8 cellular contexts compared by ENCODE assay signal in the genomic region with DNA sequence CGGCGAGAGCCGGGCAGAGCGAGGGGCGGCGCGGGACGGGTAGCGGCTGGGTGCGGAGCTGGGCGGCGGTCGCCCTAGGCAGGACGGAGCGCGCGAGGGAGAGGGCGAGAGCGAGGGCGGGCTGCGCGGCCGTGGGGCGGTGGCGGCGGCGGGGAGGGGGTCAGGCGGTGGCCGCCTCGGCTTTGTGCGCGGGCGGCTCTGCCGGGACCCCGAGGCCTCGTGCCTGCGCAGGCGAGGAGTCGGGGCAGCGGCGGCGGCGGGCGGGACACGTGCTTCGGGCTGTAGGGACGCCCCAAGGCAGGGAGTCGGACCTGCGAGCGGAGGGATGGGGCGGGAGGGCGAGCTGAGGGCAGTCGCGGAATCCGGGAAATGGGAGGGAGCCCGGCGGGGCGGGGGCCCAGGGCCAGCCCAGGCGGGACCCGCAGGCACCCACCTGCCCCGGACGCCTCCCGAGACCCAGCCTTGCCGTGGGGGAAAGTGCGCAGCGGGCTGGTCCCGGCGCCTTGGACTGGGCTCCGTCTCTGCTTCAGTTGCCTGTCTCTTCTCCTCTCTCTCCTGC. TPM values are rescaled to one million over a fixed set of nuclear protein-coding genes. Genes with fewer than 3 reads are reported as not detected.
DNase-seq lines count a peak whose midpoint lies in the region; ATAC-seq and TF ChIP-seq lines count a peak whose summit lies in the region.

No MANE protein-coding gene starts in this region.

- peak overlapping the region; percentile 87 to 93 for H3K9ac ChIP-seq in stomach smooth muscle (ENCODE audit: low read length in 2 of 2)

- H3K4me3 ChIP-seq in cardiac fibroblast (replicated peaks in 1 of 2; ENCODE audit: low read depth in 2 of 2, low read length in 2 of 2), result peak overlapping the region; percentile 43 to 59
- peak overlapping the region; percentile 62 to 79 for H3K4me3 ChIP-seq in stomach smooth muscle (ENCODE audit: low read length in 2 of 2)

- no peak for TF ChIP-seq CTCF in cardiac fibroblast (IDR thresholded peaks at IDR 0.05; ENCODE audit: low read depth, low read length)

- DNase-seq in D341Med (ENCODE audit: low spot score) (peak; percentile 82), cardiac fibroblast (ENCODE audit: low read depth in 2 of 2) (peak; percentile 30 to 47), left colon (peak; percentile 13 to 27), NCI-H2171 treated with DMSO at 0.1 percent for 48 hours (lab: John Stamatoyannopoulos, UW) (no peak)

- H3K4me1 ChIP-seq in stomach smooth muscle (ENCODE audit: control insufficient read depth, insufficient read depth, low read length), result no peaks in the 10 kb centered on the region

- no peaks in the 10 kb centered on the region for H3K9me3 ChIP-seq in stomach smooth muscle (ENCODE audit: control insufficient read depth in 2 of 2, low read length in 2 of 2)

- H3K27ac ChIP-seq in stomach smooth muscle (ENCODE audit: low read length), result peak overlapping the region; percentile 75

- ATAC-seq in left colon (peak; percentile 52), GM18870 (IDR thresholded peaks at IDR 0.05; ENCODE audit: unreplicated experiment) (no peak), GM21619 (IDR thresholded peaks at IDR 0.05; ENCODE audit: unreplicated experiment) (no peak)

- no peak for TF ChIP-seq EP300 in Ishikawa (IDR thresholded peaks at IDR 0.05; ENCODE audit: borderline replicate concordance)

- H3K27me3 ChIP-seq in stomach smooth muscle (ENCODE audit: control insufficient read depth in 1 of 2, insufficient read depth in 2 of 2, low read length in 2 of 2), result peaks cover 0 to 2% of the 10 kb centered on the region in 2 donors

- intact Hi-C loops in left colon (cut with DNase I, micrococcal nuclease), result no loop called here

- H3K36me3 ChIP-seq in stomach smooth muscle (ENCODE audit: control insufficient read depth in 2 of 2, insufficient read depth in 2 of 2, low read length in 2 of 2), result no peaks in the 10 kb centered on the region

- no peak for TF ChIP-seq RAD21 in Ishikawa (IDR thresholded peaks at IDR 0.05; ENCODE audit: low read depth)

TF ChIP-seq in Ishikawa, 13 proteins besides CTCF, POLR2A, EP300 and RAD21:
- TF ChIP-seq ZBTB7A (IDR thresholded peaks at IDR 0.05; ENCODE audit: low read depth) (0 out of 2 replicates have a peak, but pooled peaks have one; percentile 33), FOXM1 (IDR thresholded peaks at IDR 0.05; ENCODE audit: borderline replicate concordance, low read depth) (no peak), CREB1 (IDR thresholded peaks at IDR 0.05; ENCODE audit: low read depth) (no peak), CEBPB (IDR thresholded peaks at IDR 0.05) (no peak), TAF1 (IDR thresholded peaks at IDR 0.05; ENCODE audit: low read depth) (peak; percentile 24; the same call in 1 of the 2 replicates), NFIC (IDR thresholded peaks at IDR 0.05) (no peak), TEAD4 (IDR thresholded peaks at IDR 0.05) (no peak), TCF12 (IDR thresholded peaks at IDR 0.05; ENCODE audit: low read depth) (no peak), YY1 (IDR thresholded peaks at IDR 0.05; ENCODE audit: low read depth) (no peak), EGR1 (IDR thresholded peaks at IDR 0.05) (no peak)
- TF ChIP-seq, protein P1, sequence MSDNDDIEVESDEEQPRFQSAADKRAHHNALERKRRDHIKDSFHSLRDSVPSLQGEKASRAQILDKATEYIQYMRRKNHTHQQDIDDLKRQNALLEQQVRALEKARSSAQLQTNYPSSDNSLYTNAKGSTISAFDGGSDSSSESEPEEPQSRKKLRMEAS (IDR thresholded peaks at IDR 0.05), result peak; percentile 95
- TF ChIP-seq, protein P2, sequence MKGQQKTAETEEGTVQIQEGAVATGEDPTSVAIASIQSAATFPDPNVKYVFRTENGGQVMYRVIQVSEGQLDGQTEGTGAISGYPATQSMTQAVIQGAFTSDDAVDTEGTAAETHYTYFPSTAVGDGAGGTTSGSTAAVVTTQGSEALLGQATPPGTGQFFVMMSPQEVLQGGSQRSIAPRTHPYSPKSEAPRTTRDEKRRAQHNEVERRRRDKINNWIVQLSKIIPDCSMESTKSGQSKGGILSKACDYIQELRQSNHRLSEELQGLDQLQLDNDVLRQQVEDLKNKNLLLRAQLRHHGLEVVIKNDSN (IDR thresholded peaks at IDR 0.05), result peak; percentile 60; the same call in 1 of the 2 replicates
- TF ChIP-seq, protein P3, sequence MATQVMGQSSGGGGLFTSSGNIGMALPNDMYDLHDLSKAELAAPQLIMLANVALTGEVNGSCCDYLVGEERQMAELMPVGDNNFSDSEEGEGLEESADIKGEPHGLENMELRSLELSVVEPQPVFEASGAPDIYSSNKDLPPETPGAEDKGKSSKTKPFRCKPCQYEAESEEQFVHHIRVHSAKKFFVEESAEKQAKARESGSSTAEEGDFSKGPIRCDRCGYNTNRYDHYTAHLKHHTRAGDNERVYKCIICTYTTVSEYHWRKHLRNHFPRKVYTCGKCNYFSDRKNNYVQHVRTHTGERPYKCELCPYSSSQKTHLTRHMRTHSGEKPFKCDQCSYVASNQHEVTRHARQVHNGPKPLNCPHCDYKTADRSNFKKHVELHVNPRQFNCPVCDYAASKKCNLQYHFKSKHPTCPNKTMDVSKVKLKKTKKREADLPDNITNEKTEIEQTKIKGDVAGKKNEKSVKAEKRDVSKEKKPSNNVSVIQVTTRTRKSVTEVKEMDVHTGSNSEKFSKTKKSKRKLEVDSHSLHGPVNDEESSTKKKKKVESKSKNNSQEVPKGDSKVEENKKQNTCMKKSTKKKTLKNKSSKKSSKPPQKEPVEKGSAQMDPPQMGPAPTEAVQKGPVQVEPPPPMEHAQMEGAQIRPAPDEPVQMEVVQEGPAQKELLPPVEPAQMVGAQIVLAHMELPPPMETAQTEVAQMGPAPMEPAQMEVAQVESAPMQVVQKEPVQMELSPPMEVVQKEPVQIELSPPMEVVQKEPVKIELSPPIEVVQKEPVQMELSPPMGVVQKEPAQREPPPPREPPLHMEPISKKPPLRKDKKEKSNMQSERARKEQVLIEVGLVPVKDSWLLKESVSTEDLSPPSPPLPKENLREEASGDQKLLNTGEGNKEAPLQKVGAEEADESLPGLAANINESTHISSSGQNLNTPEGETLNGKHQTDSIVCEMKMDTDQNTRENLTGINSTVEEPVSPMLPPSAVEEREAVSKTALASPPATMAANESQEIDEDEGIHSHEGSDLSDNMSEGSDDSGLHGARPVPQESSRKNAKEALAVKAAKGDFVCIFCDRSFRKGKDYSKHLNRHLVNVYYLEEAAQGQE (IDR thresholded peaks at IDR 0.05; ENCODE audit: low read depth), result no peak
TF ChIP-seq in Ishikawa: peak in this region for 4.

RNA-seq across cellular contexts. Expression of a gene that starts 0.5 kb away (rescaled TPM):
- under 1 TPM; 0.21 to 0.47 TPM for total RNA-seq in left colon
